ENCODE assay signal across 12 cellular contexts in genomic region chr5:159469496-159470370, GRCh38.
DNase-seq lines count a peak whose midpoint lies in the region; ATAC-seq lines count a peak whose summit lies in the region.
"Had no signal": no experiment of that assay in that cellular context is flagged by ENCODE, and none has a peak within 500 bp of the region (broad histone marks: within the 10 kb centered on the region; RNA-seq: fewer than 3 reads in every experiment).

No MANE protein-coding gene starts in this region.

- 90% methylated on average over 10 of the region's 11 CpGs for WGBS in mesenchymal stem cell

- no peak overlapping the region for H3K14ac ChIP-seq in mesenchymal stem cell (ENCODE audit: low read length in 2 of 2)

- no peak overlapping the region for H4K91ac ChIP-seq in mesenchymal stem cell (ENCODE audit: low read length)

- H3K4ac ChIP-seq in mesenchymal stem cell (ENCODE audit: low read depth in 1 of 2, low read length in 2 of 2): no peak overlapping the region

- peaks cover 0 to 18% of the 10 kb centered on the region in 2 experiments for H3K27me3 ChIP-seq in mesenchymal stem cell (ENCODE audit: control insufficient read depth in 1 of 2, insufficient read depth in 1 of 2, low read length in 2 of 2)
- H3K27me3 ChIP-seq: brain microvascular endothelial cell had no signal

- H3K27me3 Mint-ChIP-seq in central memory CD8-positive, alpha-beta T cell: no peaks in the 10 kb centered on the region

- no peak overlapping the region for H2BK120ac ChIP-seq in mesenchymal stem cell (ENCODE audit: low read depth, low read length)

- no peak overlapping the region for H2BK12ac ChIP-seq in mesenchymal stem cell (ENCODE audit: low read length in 2 of 2)

- H3K36me3 ChIP-seq in mesenchymal stem cell (ENCODE audit: control insufficient read depth in 1 of 2, insufficient read depth in 2 of 2, low read depth in 1 of 2, low read length in 2 of 2): no peaks in the 10 kb centered on the region
- H3K36me3 ChIP-seq: brain microvascular endothelial cell had no signal

- no peak overlapping the region for H2BK15ac ChIP-seq in mesenchymal stem cell (ENCODE audit: low read depth, poor library complexity, severe bottlenecking)

- no peak overlapping the region for H3K18ac ChIP-seq in mesenchymal stem cell (ENCODE audit: low read depth in 1 of 2, low read length in 2 of 2)

- no peak overlapping the region for H3K23ac ChIP-seq in mesenchymal stem cell (ENCODE audit: low read length in 2 of 2)

- H3K4me1 Mint-ChIP-seq in central memory CD8-positive, alpha-beta T cell: peaks cover 15% of the 10 kb centered on the region

- ATAC-seq in GM18508 (IDR thresholded peaks at IDR 0.05; ENCODE audit: insufficient read depth, unreplicated experiment) (peak; percentile 81), HG03354 (IDR thresholded peaks at IDR 0.05; ENCODE audit: poor library complexity, severe bottlenecking, unreplicated experiment) (peak; percentile 90)
- peak; percentile 64 for ATAC-seq in central memory CD8-positive, alpha-beta T cell (replicated peaks; ENCODE audit: extremely low read depth, poor library complexity, severe bottlenecking)
- ATAC-seq: psoas muscle had no signal

- no peaks in the 10 kb centered on the region for H3K79me1 ChIP-seq in mesenchymal stem cell (replicated peaks; ENCODE audit: low read length, poor library complexity, severe bottlenecking)

- H2BK5ac ChIP-seq in mesenchymal stem cell (ENCODE audit: low read depth, low read length, poor library complexity, severe bottlenecking): no peak overlapping the region

- no peaks in the 10 kb centered on the region for H3K4me1 ChIP-seq in mesenchymal stem cell (ENCODE audit: control insufficient read depth, insufficient read depth, low read depth, low read length)
- H3K4me1 ChIP-seq: psoas muscle had no signal

- no peak overlapping the region for H3K27ac Mint-ChIP-seq in central memory CD8-positive, alpha-beta T cell (ENCODE audit: low read depth)
- H3K27ac Mint-ChIP-seq: T-helper 1 cell treated with Interleukin-12 subunit alpha and Interleukin-12 subunit beta and Interleukin-4 antibody, amounts not matched to agents 30 μg/mL and 1 μg/mL, for 36 hours had no signal

- H3K27ac ChIP-seq in substantia nigra (ENCODE audit: low read depth, low read length, poor library complexity, severe bottlenecking): no peak overlapping the region
- no peak overlapping the region for H3K27ac ChIP-seq in mesenchymal stem cell (ENCODE audit: low read length, poor library complexity, severe bottlenecking)
- H3K27ac ChIP-seq: brain microvascular endothelial cell, psoas muscle had no signal

- no peaks in the 10 kb centered on the region for H3K36me3 Mint-ChIP-seq in central memory CD8-positive, alpha-beta T cell (ENCODE audit: insufficient read depth)

- no peak overlapping the region for H3K4me3 Mint-ChIP-seq in central memory CD8-positive, alpha-beta T cell
- H3K4me3 Mint-ChIP-seq: T-helper 1 cell treated with Interleukin-12 subunit alpha and Interleukin-12 subunit beta and Interleukin-4 antibody, amounts not matched to agents 30 μg/mL and 1 μg/mL, for 36 hours had no signal

- H3K4me2 ChIP-seq in mesenchymal stem cell (ENCODE audit: low read length, poor library complexity, severe bottlenecking): no peak overlapping the region

- peaks cover 7% of the 10 kb centered on the region for H3K9me3 Mint-ChIP-seq in central memory CD8-positive, alpha-beta T cell

- DNase-seq in AG20443 (ENCODE audit: low spot score) (peak; percentile 35), substantia nigra (lab: John Stamatoyannopoulos, UW) (no peak), NCI-H2029 (lab: John Stamatoyannopoulos, UW) (no peak), NCI-H2196 (lab: John Stamatoyannopoulos, UW; ENCODE audit: unreplicated experiment) (no peak), mesenchymal stem cell (no peak)
- no peak for DNase-seq in central memory CD8-positive, alpha-beta T cell (ENCODE audit: low spot score in 2 of 2)
- DNase-seq: brain microvascular endothelial cell; psoas muscle; stimulated activated naive CD4-positive, alpha-beta T cell treated with Interleukin-2 at 50 U/mL for 16 hours had no signal

- H3K9me3 ChIP-seq in mesenchymal stem cell (ENCODE audit: control insufficient read depth, low read length): peaks cover 17% of the 10 kb centered on the region

- H2AFZ ChIP-seq in mesenchymal stem cell (ENCODE audit: low read depth, low read length): no peak overlapping the region

- H3K9ac ChIP-seq in mesenchymal stem cell (ENCODE audit: low read length): no peak overlapping the region

- H4K8ac ChIP-seq in mesenchymal stem cell (ENCODE audit: low read length): no peak overlapping the region

- no peak overlapping the region for H2AK5ac ChIP-seq in mesenchymal stem cell (ENCODE audit: low read length, severe bottlenecking)

- H3K4me3 ChIP-seq in mesenchymal stem cell (ENCODE audit: insufficient read depth in 1 of 2, low read depth in 1 of 2, low read length in 2 of 2): no peak overlapping the region
- H3K4me3 ChIP-seq: psoas muscle had no signal
